In genomic region chr1:53195211-53195909, GRCh38 we compare ENCODE assay signal across 12 cellular contexts. TPM values are rescaled to one million over a fixed set of nuclear protein-coding genes. Genes with fewer than 3 reads are reported as not detected.
A peak's percentile ranks its signal among the peaks of the same experiment; 100 is the strongest.
DNase-seq lines count a peak whose midpoint lies in the region; ATAC-seq and TF ChIP-seq lines count a peak whose summit lies in the region.
"Had no signal": no experiment of that assay in that cellular context is flagged by ENCODE, and none has a peak within 500 bp of the region (broad histone marks: within the 10 kb centered on the region; RNA-seq: fewer than 3 reads in every experiment).

No MANE protein-coding gene starts in this region.

- TF ChIP-seq CTCF in HCT116 (IDR thresholded peaks at IDR 0.05 in 2 of 3, conservative IDR thresholded peaks at IDR 0.05 in 1 of 3; ENCODE audit: borderline replicate concordance in 1 of 3, insufficient read depth in 1 of 3, low read depth in 2 of 3, low read length in 2 of 3) (no peak), left lung (IDR thresholded peaks at IDR 0.05) (no peak)

- no peak overlapping the region for H3K4me3 ChIP-seq in HCT116 (replicated peaks in 1 of 2; ENCODE audit: low read depth in 1 of 2, low read length in 2 of 2)
- no peak overlapping the region for H3K4me3 ChIP-seq in left lung
- H3K4me3 ChIP-seq in skeletal muscle satellite cell (ENCODE audit: low read length), result no peak overlapping the region

- TF ChIP-seq POLR2A in HCT116 (IDR thresholded peaks at IDR 0.05; ENCODE audit: borderline replicate concordance, extremely low read depth, insufficient read depth, insufficient read length), result no peak

- peaks cover 18% of the 10 kb centered on the region for H3K79me2 ChIP-seq in HCT116 (ENCODE audit: insufficient read depth, low read length)

- TF ChIP-seq RAD21 in HCT116 (IDR thresholded peaks at IDR 0.05; ENCODE audit: low read depth), result no peak

- POLR2A ChIA-PET in HCT116 (lab: Charles Lee), result no interaction called here

- H3K27ac Mint-ChIP-seq in activated T-helper 17 cell treated with anti-CD3 and anti-CD28 coated beads, Interleukin-2, amount 50 U/mL, for 72 hours, result no peak overlapping the region

- H3K4me3 Mint-ChIP-seq in activated T-helper 17 cell treated with anti-CD3 and anti-CD28 coated beads, Interleukin-2, amount 50 U/mL, for 72 hours, result peak overlapping the region; percentile 99

- H3K4me2 ChIP-seq in HCT116 (ENCODE audit: low read length) (no peak overlapping the region), skeletal muscle satellite cell (ENCODE audit: low read length) (peak overlapping the region; percentile 90)

- H3K27ac ChIP-seq in HCT116 (ENCODE audit: low read depth, low read length), result no peak overlapping the region
- peak overlapping the region; percentile 96 to 98 for H3K27ac ChIP-seq in left lung

- BruUV-seq in HCT116 (replicated peaks; lab: Mats Ljungman, UMichigan), result no TSS peak

- H3K9ac ChIP-seq in HCT116 (ENCODE audit: low read length) (no peak overlapping the region), skeletal muscle satellite cell (ENCODE audit: low read depth, low read length) (no peak overlapping the region)

- peaks cover 16% of the 10 kb centered on the region for H3K36me3 Mint-ChIP-seq in activated T-helper 17 cell treated with anti-CD3 and anti-CD28 coated beads, Interleukin-2, amount 50 U/mL, for 72 hours (ENCODE audit: low read depth)

- H3K9me2 ChIP-seq in HCT116 (ENCODE audit: insufficient read depth), result no peaks in the 10 kb centered on the region

- H3K27me3 ChIP-seq in HCT116 (ENCODE audit: insufficient read depth, low read length) (no peaks in the 10 kb centered on the region), left lung (no peaks in the 10 kb centered on the region), skeletal muscle satellite cell (ENCODE audit: control insufficient read depth, insufficient read depth, low read length) (no peaks in the 10 kb centered on the region)

- CTCF ChIA-PET in HCT116 (lab: Charles Lee), result interaction anchor here (4.7 kb wide), 1 partner anchor 12 kb away, joined by 15 read pairs; no protein-coding TSS in a partner anchor

- intact Hi-C loops in HCT116 (cut with micrococcal nuclease), result no loop called here
- intact Hi-C loops in left lung (cut with DNase I), result no loop called here

- DNase-seq in HCT116 (ENCODE audit: low read depth, low spot score) (no peak), left lung (no peak), SKM-1 treated with dmso at 0.1 percent for 144 hours (lab: John Stamatoyannopoulos, UW; ENCODE audit: unreplicated experiment) (no peak), glomerular visceral epithelial cell (ENCODE audit: extremely low spot score) (no peak), DMS114 treated with DMSO at 0.1 percent for 48 hours (lab: John Stamatoyannopoulos, UW; ENCODE audit: unreplicated experiment) (no peak), KBM-7 (no peak)
- DNase-seq: EL, NCI-H1694 treated with DMSO at 0.1 percent for 48 hours had no signal

- H4K20me1 ChIP-seq in HCT116 (ENCODE audit: insufficient read depth), result no peaks in the 10 kb centered on the region

- H3K27me3 Mint-ChIP-seq in activated T-helper 17 cell treated with anti-CD3 and anti-CD28 coated beads, Interleukin-2, amount 50 U/mL, for 72 hours, result no peaks in the 10 kb centered on the region

- H3K9me3 ChIP-seq in HCT116 (ENCODE audit: control insufficient read depth in 1 of 2, insufficient read depth in 1 of 2, low read depth in 1 of 2, low read length in 2 of 2) (no peaks in the 10 kb centered on the region), left lung (no peaks in the 10 kb centered on the region), skeletal muscle satellite cell (replicated peaks; ENCODE audit: low read length) (no peaks in the 10 kb centered on the region)

- in situ Hi-C loops in KBM-7 (cut with MboI; ENCODE audit: low pct_unique_long_range_greater_than_20kb, low sequenced_read_pairs), result loop anchor here (25.0 kb wide), 1 partner anchor 483 kb away; no protein-coding TSS in a partner anchor

- peak overlapping the region; percentile 83 for H2AFZ ChIP-seq in HCT116 (ENCODE audit: low read depth, low read length, poor library complexity, severe bottlenecking)

- H3K4me1 ChIP-seq in HCT116 (ENCODE audit: control insufficient read depth in 1 of 2, insufficient read depth in 2 of 2, low read length in 2 of 2) (peaks cover 10 to 24% of the 10 kb centered on the region in 2 experiments), left lung (peaks cover 5 to 28% of the 10 kb centered on the region in 2 donors), skeletal muscle satellite cell (ENCODE audit: control insufficient read depth, insufficient read depth, low read length) (peaks cover 25% of the 10 kb centered on the region)

- H3K36me3 ChIP-seq in HCT116 (ENCODE audit: control insufficient read depth in 1 of 2, insufficient read depth in 2 of 2, low read length in 2 of 2) (no peaks in the 10 kb centered on the region), left lung (no peaks in the 10 kb centered on the region), skeletal muscle satellite cell (ENCODE audit: insufficient read depth, low read length) (no peaks in the 10 kb centered on the region)

- RAD21 ChIA-PET in HCT116 (lab: Charles Lee; ENCODE audit: low non-redundant PET in 1 of 2, low total read pairs in 2 of 2, uncharacterized antibody in 2 of 2, unreplicated experiment in 2 of 2), result no interaction called here

- peaks cover 10% of the 10 kb centered on the region for H3K4me1 Mint-ChIP-seq in activated T-helper 17 cell treated with anti-CD3 and anti-CD28 coated beads, Interleukin-2, amount 50 U/mL, for 72 hours

- ATAC-seq in HCT116, result no peak
- no peak for ATAC-seq in activated T-helper 17 cell treated with anti-CD3 and anti-CD28 coated beads, Interleukin-2, amount 50 U/mL, for 72 hours (replicated peaks)
- no peak for ATAC-seq in left lung

- no peaks in the 10 kb centered on the region for H3K9me3 Mint-ChIP-seq in activated T-helper 17 cell treated with anti-CD3 and anti-CD28 coated beads, Interleukin-2, amount 50 U/mL, for 72 hours

TF ChIP-seq in HCT116, 20 proteins besides CTCF, POLR2A, EP300 and RAD21 (continues in another document):
- TF ChIP-seq ELF1 (IDR thresholded peaks at IDR 0.05; ENCODE audit: borderline replicate concordance, low read depth) (no peak), REST (IDR thresholded peaks at IDR 0.05; ENCODE audit: low read depth) (no peak), EGR1 (IDR thresholded peaks at IDR 0.05; ENCODE audit: low read depth) (no peak), EZH2phosphoT487 (IDR thresholded peaks at IDR 0.05; ENCODE audit: borderline replicate concordance) (no peak), MAX (IDR thresholded peaks at IDR 0.05) (no peak), SIN3A (IDR thresholded peaks at IDR 0.05; ENCODE audit: low read depth) (no peak), SRF (IDR thresholded peaks at IDR 0.05; ENCODE audit: low read depth) (no peak), ZNF274 (IDR thresholded peaks at IDR 0.05; ENCODE audit: low read depth, low read length) (no peak)

RNA-seq across cellular contexts. Expression of gene CPT2, which starts 1.3 kb away (rescaled TPM):
- total RNA-seq in HCT116 (2021; ENCODE audit: unreplicated experiment) (18.1 TPM), left lung (10 to 100 TPM; 19.1 to 31.4 TPM)
- polyA plus RNA-seq in HCT116 (2012), result 9.1 and 12.6 TPM in 2 replicates
- 10 to 100 TPM; 14.5 to 16.5 TPM for total RNA-seq in activated T-helper 17 cell treated with anti-CD3 and anti-CD28 coated beads, Interleukin-2, amount 50 U/mL, for 72 hours
- 16.2 and 16.5 TPM in 2 replicates for total RNA-seq in skeletal muscle satellite cell (2012; rRNA removed)

RNA-seq across cellular contexts. Expression of gene CZIB, which starts 25.1 kb away (rescaled TPM):
- total RNA-seq in HCT116 (2021; ENCODE audit: unreplicated experiment) (43.1 TPM), left lung (10 to 100 TPM; 50.5 to 55.4 TPM)
- 30.5 and 38.8 TPM in 2 replicates for polyA plus RNA-seq in HCT116 (2012)
- 10 to 100 TPM; 43.0 to 48.8 TPM for total RNA-seq in activated T-helper 17 cell treated with anti-CD3 and anti-CD28 coated beads, Interleukin-2, amount 50 U/mL, for 72 hours
- total RNA-seq in skeletal muscle satellite cell (2012; rRNA removed), result 34.5 and 38.3 TPM in 2 replicates

RNA-seq across cellular contexts. Expression of gene MAGOH, which starts 43.0 kb away (rescaled TPM):
- total RNA-seq in HCT116 (2021; ENCODE audit: unreplicated experiment) (63.7 TPM), left lung (10 to 100 TPM; 31.8 to 33.9 TPM)
- 83.9 and 101 TPM in 2 replicates for polyA plus RNA-seq in HCT116 (2012)
- 10 to 100 TPM; 49.6 to 83.9 TPM for total RNA-seq in activated T-helper 17 cell treated with anti-CD3 and anti-CD28 coated beads, Interleukin-2, amount 50 U/mL, for 72 hours
- total RNA-seq in skeletal muscle satellite cell (2012; rRNA removed), result 23.6 and 25.9 TPM in 2 replicates

RNA-seq across cellular contexts. Expression of gene SLC1A7, which starts 52.9 kb away (rescaled TPM):
- total RNA-seq in HCT116 (2021; ENCODE audit: unreplicated experiment) (not detected), left lung (1 to 10 TPM in 1 of 2 donors, under 1 TPM in 1; 0.44 to 1.2 TPM)
- 0.03 TPM in 1 of 2 replicates, not detected in the other for polyA plus RNA-seq in HCT116 (2012)
- not detected for total RNA-seq in activated T-helper 17 cell treated with anti-CD3 and anti-CD28 coated beads, Interleukin-2, amount 50 U/mL, for 72 hours
- 0.25 TPM in 1 of 2 replicates, not detected in the other for total RNA-seq in skeletal muscle satellite cell (2012; rRNA removed)
- total RNA-seq: dermis microvascular lymphatic vessel endothelial cell, SK-MEL-5 had no signal
